8 cellular contexts compared by ENCODE assay signal in the genomic region with DNA sequence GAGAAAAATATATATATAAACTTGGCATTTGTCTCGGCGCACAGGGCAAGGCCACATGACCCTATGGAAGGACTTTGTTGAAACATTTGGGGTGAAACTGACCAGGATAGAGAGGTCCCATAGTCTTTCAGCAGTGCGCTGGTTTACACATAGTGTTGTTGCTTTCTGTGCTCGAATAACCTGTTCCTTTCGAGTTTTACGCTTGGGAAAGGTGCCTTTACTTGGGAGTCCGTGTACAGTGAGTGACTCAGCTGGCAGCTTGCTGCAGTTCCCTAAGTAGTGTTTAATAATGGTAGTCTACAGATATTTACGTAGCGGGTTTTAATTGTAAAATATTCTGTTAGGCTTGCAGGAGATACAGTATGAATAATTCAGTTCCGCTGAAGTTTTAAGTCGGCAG. TPM values are rescaled to one million over a fixed set of nuclear protein-coding genes. Genes with fewer than 3 reads are reported as not detected.
DNase-seq lines count a peak whose midpoint lies in the region; ATAC-seq and TF ChIP-seq lines count a peak whose summit lies in the region.

No MANE protein-coding gene starts in this region.

- peaks cover 9% of the 10 kb centered on the region for H3K4me1 Mint-ChIP-seq in T-helper 1 cell treated with Interleukin-12 subunit alpha and Interleukin-12 subunit beta and Interleukin-4 antibody, amounts not matched to agents 30 μg/mL and 1 μg/mL, for 36 hours (ENCODE audit: low read depth)

- H3K36me3 ChIP-seq in mucosa of descending colon (ENCODE audit: low read depth): no peaks in the 10 kb centered on the region

- H3K4me3 Mint-ChIP-seq in T-helper 1 cell treated with Interleukin-12 subunit alpha and Interleukin-12 subunit beta and Interleukin-4 antibody, amounts not matched to agents 30 μg/mL and 1 μg/mL, for 36 hours: peak overlapping the region; percentile 91

- intact Hi-C loops in mucosa of descending colon (cut with DNase I, micrococcal nuclease): no loop called here

- H3K9me3 Mint-ChIP-seq in T-helper 1 cell treated with Interleukin-12 subunit alpha and Interleukin-12 subunit beta and Interleukin-4 antibody, amounts not matched to agents 30 μg/mL and 1 μg/mL, for 36 hours: no peaks in the 10 kb centered on the region

- peak overlapping the region; percentile 16 to 51 for H3K27ac ChIP-seq in coronary artery

- H3K27ac Mint-ChIP-seq in T-helper 1 cell treated with Interleukin-12 subunit alpha and Interleukin-12 subunit beta and Interleukin-4 antibody, amounts not matched to agents 30 μg/mL and 1 μg/mL, for 36 hours: peak overlapping the region; percentile 76

- H3K27me3 Mint-ChIP-seq in T-helper 1 cell treated with Interleukin-12 subunit alpha and Interleukin-12 subunit beta and Interleukin-4 antibody, amounts not matched to agents 30 μg/mL and 1 μg/mL, for 36 hours (ENCODE audit: low read depth): no peaks in the 10 kb centered on the region

- peak; percentile 31 for ATAC-seq in mucosa of descending colon
- no peak for ATAC-seq in GM19035 (IDR thresholded peaks at IDR 0.05; ENCODE audit: unreplicated experiment)

- H3K4me1 ChIP-seq in mucosa of descending colon (ENCODE audit: low read depth): no peaks in the 10 kb centered on the region

- peak overlapping the region; percentile 73 for H3K4me3 ChIP-seq in coronary artery
- peak overlapping the region; percentile 17 for H3K4me3 ChIP-seq in mucosa of descending colon

- H3K9me3 ChIP-seq in mucosa of descending colon: no peaks in the 10 kb centered on the region

- H3K36me3 Mint-ChIP-seq in T-helper 1 cell treated with Interleukin-12 subunit alpha and Interleukin-12 subunit beta and Interleukin-4 antibody, amounts not matched to agents 30 μg/mL and 1 μg/mL, for 36 hours (ENCODE audit: low read depth): no peaks in the 10 kb centered on the region

- TF ChIP-seq CTCF in coronary artery (IDR thresholded peaks at IDR 0.05) (no peak), mucosa of descending colon (IDR thresholded peaks at IDR 0.05) (no peak)

- no peak for DNase-seq in T-helper 1 cell
- DNase-seq in MV-4-11 (lab: John Stamatoyannopoulos, UW): peak; percentile 0
- DNase-seq in coronary artery (ENCODE audit: low spot score): no peak
- DNase-seq in mucosa of descending colon: peak in 1 of 3 donors; percentile 1
- no peak for DNase-seq in SK-N-DZ (ENCODE audit: low spot score)
- no peak for DNase-seq in GM19240 (ENCODE audit: insufficient read length, low spot score)

RNA-seq across cellular contexts. Expression of a gene that starts 0.6 kb away (rescaled TPM):
- total RNA-seq in mucosa of descending colon: 10 to 100 TPM; 23.5 to 27.7 (median 24.0) TPM
- 6.3 and 8.0 TPM in 2 replicates for polyA plus RNA-seq in SK-N-DZ (2014; cell fraction: cytosol; rRNA removed)
- 4.2 and 5.7 TPM in 2 replicates for polyA plus RNA-seq in SK-N-DZ (2014; cell fraction: nucleus; rRNA removed)
